Comparison of ENCODE assay signal across 9 cellular contexts in genomic region chr16:1150511-1150982, GRCh38. TPM values are rescaled to one million over a fixed set of nuclear protein-coding genes. Genes with fewer than 3 reads are reported as not detected.
DNase-seq lines count a peak whose midpoint lies in the region; ATAC-seq, FAIRE-seq and TF ChIP-seq lines count a peak whose summit lies in the region.
"Had no signal": no experiment of that assay in that cellular context is flagged by ENCODE, and none has a peak within 500 bp of the region (broad histone marks: within the 10 kb centered on the region; RNA-seq: fewer than 3 reads in every experiment).

No MANE protein-coding gene starts in this region.

- no peak for TF ChIP-seq EP300 in A549 (IDR thresholded peaks at IDR 0.05)

- H3K9me3 ChIP-seq in A549 = peaks cover 9% of the 10 kb centered on the region; the same call in 1 of the 3 replicates

- H3K4me2 ChIP-seq in A549 (no peak overlapping the region), GM23338 (no peak overlapping the region)

- POLR2A ChIA-PET in A549 (lab: Yijun Ruan, JAX) = no interaction called here

- no peak overlapping the region for H3K4me3 ChIP-seq in A549
- H3K4me3 ChIP-seq in GM23338 = no peak overlapping the region

- peak overlapping the region in 1 of 2 experiments; percentile 33; a peak in 2 of 6 replicates for H3K27ac ChIP-seq in A549
- H3K27ac ChIP-seq in GM23338 (ENCODE audit: low read depth) = no peak overlapping the region

- CTCF ChIA-PET in A549 (lab: Yijun Ruan, JAX) = interaction anchor here (0.7 to 5.3 kb wide), 14 partner anchors 9 to 435 kb away, joined by 3 to 33 read pairs (median 4); partner anchors contain the start of genes METRN and SOX8

- no peaks in the 10 kb centered on the region for H3K9me2 ChIP-seq in GM23338 (ENCODE audit: insufficient read depth)

- DNase-seq in A549 (ENCODE audit: low read depth in 1 of 2, low spot score in 1 of 2) (peak; percentile 81 to 84), GM23338 (ENCODE audit: low spot score) (peak; percentile 64), UCSD-AML1 (lab: John Stamatoyannopoulos, UW; ENCODE audit: unreplicated experiment) (peak; percentile 20), glutamatergic neuron (no peak), left lobe of liver (ENCODE audit: low spot score) (no peak), head of caudate nucleus (no peak)

- peaks cover 27% of the 10 kb centered on the region for H3K4me1 ChIP-seq in A549
- peaks cover 15% of the 10 kb centered on the region for H3K4me1 ChIP-seq in GM23338 (ENCODE audit: insufficient read depth)

- H3K4me3 Mint-ChIP-seq in GM23338 (0 out of 3 replicates have a peak overlapping the region, but pooled peaks have one; percentile 27), glutamatergic neuron (ENCODE audit: unreplicated experiment) (peak overlapping the region; percentile 42)

- 42% methylated on average over 21 of the region's 21 CpGs for WGBS in A549 (ENCODE audit: missing lambda C conversion rate)

- H3K36me3 Mint-ChIP-seq in GM23338 (ENCODE audit: low read depth) = 0 out of 3 replicates have a peak, but pooled peaks cover 3% of the 10 kb centered on the region
- no peaks in the 10 kb centered on the region for H3K36me3 Mint-ChIP-seq in glutamatergic neuron (ENCODE audit: unreplicated experiment)

- H3K79me2 ChIP-seq in GM23338 (replicated peaks; ENCODE audit: insufficient read depth) = peaks cover 15% of the 10 kb centered on the region; the same call in 1 of the 2 replicates

- H3F3A ChIP-seq in GM23338 (replicated peaks; ENCODE audit: low read depth) = 0 out of 2 replicates have a peak, but pooled peaks cover 7% of the 10 kb centered on the region

- TF ChIP-seq POLR2A in A549 (IDR thresholded peaks at IDR 0.05; ENCODE audit: low read length) = no peak

- H3K4me1 Mint-ChIP-seq in GM23338 = peaks cover 5% of the 10 kb centered on the region; the same call in 2 of the 3 replicates
- H3K4me1 Mint-ChIP-seq in glutamatergic neuron (ENCODE audit: low read depth, unreplicated experiment) = peaks cover 12% of the 10 kb centered on the region

- no peak overlapping the region for H2AFZ ChIP-seq in GM23338

- peaks cover 15% of the 10 kb centered on the region for H3K9me3 Mint-ChIP-seq in GM23338
- H3K9me3 Mint-ChIP-seq in glutamatergic neuron (ENCODE audit: unreplicated experiment) = peaks cover 10% of the 10 kb centered on the region

- ATAC-seq in A549 = peak; percentile 20 to 64; a peak in 4 of 6 replicates
- no peak for ATAC-seq in GM23338
- no peak for ATAC-seq in HG03175 (IDR thresholded peaks at IDR 0.05; ENCODE audit: unreplicated experiment)
- ATAC-seq in left lobe of liver = no peak
- ATAC-seq in HG03469 (IDR thresholded peaks at IDR 0.05; ENCODE audit: unreplicated experiment) = no peak

- intact Hi-C loops in head of caudate nucleus (cut with DNase I) = no loop called here

- TF ChIP-seq CTCF in A549 (IDR thresholded peaks at IDR 0.05) (peak; percentile 31), GM23338 (conservative IDR thresholded peaks at IDR 0.05; ENCODE audit: low read depth in 2 of 2) (peak in 1 of 2 experiments; percentile 25; a peak in 2 of 4 replicates), glutamatergic neuron (IDR thresholded peaks at IDR 0.05; ENCODE audit: partially characterized antibody, unreplicated experiment) (no peak)

- H4K20me1 ChIP-seq in GM23338 (replicated peaks; ENCODE audit: insufficient read depth) = 0 out of 2 replicates have a peak, but pooled peaks cover 2% of the 10 kb centered on the region

- H3K27ac Mint-ChIP-seq in GM23338 = no peak overlapping the region
- H3K27ac Mint-ChIP-seq in glutamatergic neuron (ENCODE audit: unreplicated experiment) = no peak overlapping the region

- H3K27me3 Mint-ChIP-seq in GM23338 (ENCODE audit: insufficient read depth, low read depth, poor library complexity) (peaks cover 5% of the 10 kb centered on the region), glutamatergic neuron (ENCODE audit: unreplicated experiment) (peaks cover 14% of the 10 kb centered on the region)

- H3K36me3 ChIP-seq in GM23338 (ENCODE audit: insufficient read depth) = no peaks in the 10 kb centered on the region

- no peaks in the 10 kb centered on the region for H3K27me3 ChIP-seq in GM23338 (ENCODE audit: insufficient read depth)

- TF ChIP-seq RAD21 in A549 (conservative IDR thresholded peaks at IDR 0.05 in 1 of 2, IDR thresholded peaks at IDR 0.05 in 1 of 2) = no peak; a peak in 1 of 5 replicates

- no peak for FAIRE-seq in A549 (lab: Jason Lieb, UNC)

TF ChIP-seq in A549, 52 proteins besides CTCF, POLR2A, EP300 and RAD21:
- TF ChIP-seq RCOR1 (IDR thresholded peaks at IDR 0.05; ENCODE audit: low read depth, low read length) = peak; percentile 64; the same call in 1 of the 2 replicates
- TF ChIP-seq HDAC2 (IDR thresholded peaks at IDR 0.05) = 0 out of 2 replicates have a peak, but pooled peaks have one; percentile 32
- TF ChIP-seq CHD4 (IDR thresholded peaks at IDR 0.05; ENCODE audit: borderline replicate concordance) = 0 out of 2 replicates have a peak, but pooled peaks have one; percentile 22
- no peak for TF ChIP-seq EHMT2 (IDR thresholded peaks at IDR 0.05; ENCODE audit: low read depth)
- no peak for TF ChIP-seq HOXB5 (CRISPR knock-in tag; IDR thresholded peaks at IDR 0.05)
- no peak for TF ChIP-seq FOXS1 (CRISPR knock-in tag; IDR thresholded peaks at IDR 0.05)
- no peak for TF ChIP-seq RARB (CRISPR knock-in tag; IDR thresholded peaks at IDR 0.05)
- TF ChIP-seq KDM1A (IDR thresholded peaks at IDR 0.05; ENCODE audit: low read depth) = peak; percentile 91
- TF ChIP-seq CEBPB (IDR thresholded peaks at IDR 0.05) = no peak

TF ChIP-seq in GM23338, 12 proteins besides CTCF, POLR2A, EP300 and RAD21 (continues in another document):
- TF ChIP-seq JUNB (IDR thresholded peaks at IDR 0.05; ENCODE audit: unreplicated experiment) (no peak), EZH2phosphoT487 (IDR thresholded peaks at IDR 0.05; ENCODE audit: unreplicated experiment) (no peak), STAT1 (IDR thresholded peaks at IDR 0.05; ENCODE audit: unreplicated experiment) (no peak)

RNA-seq across cellular contexts. Expression of gene CACNA1H, which starts 2.4 kb away (rescaled TPM):
- polyA plus RNA-seq in A549 (2011; rRNA removed) (7.2 and 8.6 TPM in 2 replicates), A549 (2017; fragmentation: RNase III; extraction: RNeasy Plus Mini Kit Qiagen cat#74134 plus additional on column Dnase treatment) (11.7 to 15.8 TPM (median 14.1 TPM) in 3 replicates), GM23338 (2016; fragmentation: Nextera tagmentation; extraction: Ambion mirVana) (3.5 and 3.8 TPM in 2 replicates)
- 11.7 and 18.5 TPM in 2 replicates for polyA plus RNA-seq in A549 (2012; cell fraction: cytosol; rRNA removed)
- polyA plus RNA-seq in A549 (2012; cell fraction: nucleus; rRNA removed) = 41.3 and 56.9 TPM in 2 replicates
- polyA minus RNA-seq in A549 (2011; rRNA and poly(A)+ RNA removed) = 14.1 and 17.6 TPM in 2 replicates
- 34.5 and 43.3 TPM in 2 replicates for total RNA-seq in GM23338 (2014; rRNA removed; shearing (Covaris generic))
- total RNA-seq in glutamatergic neuron (ENCODE audit: unreplicated experiment) (161 TPM), left lobe of liver (4.2 TPM)

RNA-seq across cellular contexts. Expression of gene C1QTNF8, which starts 54.5 kb away (rescaled TPM):
- polyA plus RNA-seq in A549 (2011; rRNA removed) (not detected in 2 replicates), A549 (2017; fragmentation: RNase III; extraction: RNeasy Plus Mini Kit Qiagen cat#74134 plus additional on column Dnase treatment) (not detected in 3 replicates), GM23338 (2016; fragmentation: Nextera tagmentation; extraction: Ambion mirVana) (not detected in 2 replicates)
- not detected in 2 replicates for polyA plus RNA-seq in A549 (2012; cell fraction: cytosol; rRNA removed)
- not detected in 2 replicates for polyA plus RNA-seq in A549 (2012; cell fraction: nucleus; rRNA removed)
- polyA minus RNA-seq in A549 (2011; rRNA and poly(A)+ RNA removed) = not detected in 2 replicates
- total RNA-seq in GM23338 (2014; rRNA removed; shearing (Covaris generic)) = not detected in 2 replicates
- total RNA-seq in glutamatergic neuron (ENCODE audit: unreplicated experiment) (not detected), left lobe of liver (not detected)
- total RNA-seq: urinary bladder had no signal
- polyA plus RNA-seq: urinary bladder had no signal

Comparison
In these comparisons a context has a peak if more than half of its experiments do, and no peak if none do; other contexts are left out.
1. ATAC-seq: peak in A549 (2 of 2); none in GM23338 (single experiment), HG03175 (single experiment), left lobe of liver (single experiment) and HG03469 (single experiment).
2. DNase-seq: peak in A549 (2 of 2), GM23338 (single experiment) and UCSD-AML1 (single experiment); none in glutamatergic neuron (single experiment), left lobe of liver (single experiment) and head of caudate nucleus (0 of 42).